In the genomic region with DNA sequence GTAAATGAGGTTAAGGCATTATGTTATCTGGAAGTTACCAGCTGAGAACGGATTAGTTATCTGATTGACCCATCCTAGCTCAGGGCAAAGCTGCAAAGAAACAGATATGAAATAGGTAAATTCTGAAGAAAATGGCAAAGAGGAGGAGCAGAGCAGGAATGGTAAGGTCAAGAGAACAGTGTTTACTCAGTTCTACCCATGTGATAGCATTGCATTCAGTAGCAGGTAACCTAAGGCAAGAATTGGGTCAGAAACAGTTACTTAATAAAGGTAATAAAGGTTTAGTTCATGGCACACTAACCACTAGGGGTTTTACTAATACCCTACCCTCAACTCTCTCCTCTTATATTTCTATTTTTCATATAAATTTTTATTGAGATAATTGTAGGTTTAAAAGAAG, we compare ENCODE assay signal across 6 cellular contexts.
"Had no signal": no experiment of that assay in that cellular context is flagged by ENCODE, and none has a peak within 500 bp of the region (broad histone marks: within the 10 kb centered on the region; RNA-seq: fewer than 3 reads in every experiment).

No MANE protein-coding gene starts in this region.

- H3K27ac ChIP-seq: GM23248 had no signal

- H3K9ac ChIP-seq: GM23248 had no signal

- H2AFZ ChIP-seq: GM23248 had no signal

- FAIRE-seq: HTR-8/SVneo had no signal

- DNase-seq: GM23248, GOT3, H7, HCEC 1CT, KBM-7 had no signal

- H3K4me3 ChIP-seq: GM23248 had no signal
